In genomic region chr11:20000393-20001134, GRCh38 we compare ENCODE assay signal across 1 cellular context.
TF ChIP-seq lines count a peak whose summit lies in the region.

No MANE protein-coding gene starts in this region.

TF ChIP-seq in HepG2, 621 proteins besides CTCF, POLR2A, EP300 and RAD21 (continued from another document and continues in another):
- 0 out of 2 replicates have a peak, but pooled peaks have one; percentile 39 for TF ChIP-seq SMAD3 (CRISPR knock-in tag; IDR thresholded peaks at IDR 0.05)
- TF ChIP-seq ZNF138 (CRISPR knock-in tag; IDR thresholded peaks at IDR 0.05; ENCODE audit: low read depth): no peak
- no peak for TF ChIP-seq ONECUT2 (CRISPR knock-in tag; IDR thresholded peaks at IDR 0.05)
- TF ChIP-seq LRRFIP1 (CRISPR knock-in tag; conservative IDR thresholded peaks at IDR 0.05): no peak
- peak; percentile 43; the same call in 1 of the 2 replicates for TF ChIP-seq HDAC1 (CRISPR knock-in tag; IDR thresholded peaks at IDR 0.05)
- peak; percentile 66; the same call in 1 of the 2 replicates for TF ChIP-seq ZNF614 (CRISPR knock-in tag; IDR thresholded peaks at IDR 0.05; ENCODE audit: borderline replicate concordance)
- 0 out of 2 replicates have a peak, but pooled peaks have one; percentile 68 for TF ChIP-seq ZNF782 (CRISPR knock-in tag; IDR thresholded peaks at IDR 0.05; ENCODE audit: borderline replicate concordance)
- TF ChIP-seq ZNF280D (CRISPR knock-in tag; IDR thresholded peaks at IDR 0.05): 0 out of 2 replicates have a peak, but pooled peaks have one; percentile 32
- TF ChIP-seq TCF7 (IDR thresholded peaks at IDR 0.05; ENCODE audit: low read depth): peak; percentile 16; the same call in 1 of the 2 replicates
- TF ChIP-seq PAXIP1 (CRISPR knock-in tag; conservative IDR thresholded peaks at IDR 0.05): peak; percentile 77
- 0 out of 2 replicates have a peak, but pooled peaks have one; percentile 24 for TF ChIP-seq PHF21A (CRISPR knock-in tag; IDR thresholded peaks at IDR 0.05)
- peak; percentile 20; the same call in 1 of the 2 replicates for TF ChIP-seq GMEB1 (CRISPR knock-in tag; IDR thresholded peaks at IDR 0.05; ENCODE audit: borderline replicate concordance)
- TF ChIP-seq GABPA (IDR thresholded peaks at IDR 0.05; ENCODE audit: low read depth, low read length): no peak
- TF ChIP-seq GABPA (CRISPR knock-in tag; IDR thresholded peaks at IDR 0.05; ENCODE audit: low read depth): peak; percentile 47; the same call in 1 of the 2 replicates
- TF ChIP-seq HOXA9 (CRISPR knock-in tag; IDR thresholded peaks at IDR 0.05; ENCODE audit: borderline replicate concordance): no peak
- peak; percentile 56; the same call in 1 of the 2 replicates for TF ChIP-seq ZSCAN21 (CRISPR knock-in tag; IDR thresholded peaks at IDR 0.05; ENCODE audit: borderline replicate concordance)
- no peak for TF ChIP-seq SOX6 (IDR thresholded peaks at IDR 0.05)
- peak; percentile 86 for TF ChIP-seq SOX6 (CRISPR knock-in tag; IDR thresholded peaks at IDR 0.05)
- TF ChIP-seq HHEX (CRISPR knock-in tag; IDR thresholded peaks at IDR 0.05): no peak
- TF ChIP-seq FOSL2 (CRISPR knock-in tag; IDR thresholded peaks at IDR 0.05): peak; percentile 66
- TF ChIP-seq PPARG (CRISPR knock-in tag; conservative IDR thresholded peaks at IDR 0.05): peak; percentile 57; the same call in 1 of the 2 replicates
- TF ChIP-seq ZNF580 (CRISPR knock-in tag; IDR thresholded peaks at IDR 0.05; ENCODE audit: borderline replicate concordance, low read depth): peak; percentile 67; the same call in 1 of the 2 replicates
- no peak for TF ChIP-seq NRL (CRISPR knock-in tag; IDR thresholded peaks at IDR 0.05; ENCODE audit: borderline replicate concordance)
- peak; percentile 54 for TF ChIP-seq XRCC5 (optimal IDR thresholded peaks at IDR 0.05; ENCODE audit: low read length)
- TF ChIP-seq ZNF224 (CRISPR knock-in tag; IDR thresholded peaks at IDR 0.05): no peak
- peak; percentile 69; the same call in 1 of the 2 replicates for TF ChIP-seq FOXO1 (CRISPR knock-in tag; IDR thresholded peaks at IDR 0.05)
- no peak; the same call in 1 of the 2 replicates for TF ChIP-seq PATZ1 (CRISPR knock-in tag; IDR thresholded peaks at IDR 0.05)
- no peak for TF ChIP-seq SATB2 (CRISPR knock-in tag; IDR thresholded peaks at IDR 0.05)
- peak; percentile 73 for TF ChIP-seq ZMAT3 (CRISPR knock-in tag; conservative IDR thresholded peaks at IDR 0.05)
- peak; percentile 65 to 76; a peak in 2 of 4 replicates for TF ChIP-seq NR2F1 (CRISPR knock-in tag; IDR thresholded peaks at IDR 0.05)
- TF ChIP-seq ZNF343 (CRISPR knock-in tag; IDR thresholded peaks at IDR 0.05): peak; percentile 65; the same call in 1 of the 2 replicates
- peak; percentile 63; the same call in 1 of the 2 replicates for TF ChIP-seq KMT2B (CRISPR knock-in tag; IDR thresholded peaks at IDR 0.05)
- 0 out of 2 replicates have a peak, but pooled peaks have one; percentile 35 for TF ChIP-seq KDM3A (CRISPR knock-in tag; IDR thresholded peaks at IDR 0.05; ENCODE audit: low read depth)
- TF ChIP-seq SAP130 (CRISPR knock-in tag; IDR thresholded peaks at IDR 0.05; ENCODE audit: low read depth): peak; percentile 71; the same call in 1 of the 2 replicates
- TF ChIP-seq MLX (CRISPR knock-in tag; IDR thresholded peaks at IDR 0.05): peak; percentile 54; the same call in 1 of the 2 replicates
- TF ChIP-seq ZSCAN9 (CRISPR knock-in tag; IDR thresholded peaks at IDR 0.05; ENCODE audit: borderline replicate concordance): peak; percentile 57; the same call in 1 of the 2 replicates
- TF ChIP-seq HES4 (CRISPR knock-in tag; IDR thresholded peaks at IDR 0.05; ENCODE audit: borderline replicate concordance): no peak
- TF ChIP-seq ZFX (CRISPR knock-in tag; IDR thresholded peaks at IDR 0.05; ENCODE audit: low read depth): peak; percentile 47
- TF ChIP-seq PHB2 (IDR thresholded peaks at IDR 0.05; ENCODE audit: partially characterized antibody): no peak
- TF ChIP-seq TBX2 (CRISPR knock-in tag; IDR thresholded peaks at IDR 0.05; ENCODE audit: borderline replicate concordance): peak; percentile 60; the same call in 1 of the 2 replicates
- TF ChIP-seq KMT2A (CRISPR knock-in tag; IDR thresholded peaks at IDR 0.05): peak; percentile 65
- no peak for TF ChIP-seq CENPT (CRISPR knock-in tag; IDR thresholded peaks at IDR 0.05; ENCODE audit: low read depth)
- TF ChIP-seq IKZF5 (CRISPR knock-in tag; IDR thresholded peaks at IDR 0.05): 0 out of 2 replicates have a peak, but pooled peaks have one; percentile 36
- peak; percentile 88 for TF ChIP-seq ETV5 (CRISPR knock-in tag; IDR thresholded peaks at IDR 0.05; ENCODE audit: borderline replicate concordance)
- 0 out of 2 replicates have a peak, but pooled peaks have one; percentile 52 for TF ChIP-seq ZNF263 (CRISPR knock-in tag; IDR thresholded peaks at IDR 0.05)
- peak; percentile 64; the same call in 1 of the 2 replicates for TF ChIP-seq BCL6 (CRISPR knock-in tag; IDR thresholded peaks at IDR 0.05)
- no peak for TF ChIP-seq BRCA1 (CRISPR knock-in tag; IDR thresholded peaks at IDR 0.05)
- no peak for TF ChIP-seq ZBTB7A (CRISPR knock-in tag; IDR thresholded peaks at IDR 0.05)
- TF ChIP-seq ATF2 (CRISPR knock-in tag; IDR thresholded peaks at IDR 0.05): 0 out of 2 replicates have a peak, but pooled peaks have one; percentile 46
- peak; percentile 91 for TF ChIP-seq FOXA3 (CRISPR knock-in tag; IDR thresholded peaks at IDR 0.05)
- TF ChIP-seq KDM2A (CRISPR knock-in tag; IDR thresholded peaks at IDR 0.05; ENCODE audit: borderline replicate concordance, low read depth): 0 out of 2 replicates have a peak, but pooled peaks have one; percentile 32
- 0 out of 2 replicates have a peak, but pooled peaks have one; percentile 44 for TF ChIP-seq ZSCAN29 (CRISPR knock-in tag; conservative IDR thresholded peaks at IDR 0.05)
